Comparison of ENCODE assay signal across 1 cellular context in the genomic region with DNA sequence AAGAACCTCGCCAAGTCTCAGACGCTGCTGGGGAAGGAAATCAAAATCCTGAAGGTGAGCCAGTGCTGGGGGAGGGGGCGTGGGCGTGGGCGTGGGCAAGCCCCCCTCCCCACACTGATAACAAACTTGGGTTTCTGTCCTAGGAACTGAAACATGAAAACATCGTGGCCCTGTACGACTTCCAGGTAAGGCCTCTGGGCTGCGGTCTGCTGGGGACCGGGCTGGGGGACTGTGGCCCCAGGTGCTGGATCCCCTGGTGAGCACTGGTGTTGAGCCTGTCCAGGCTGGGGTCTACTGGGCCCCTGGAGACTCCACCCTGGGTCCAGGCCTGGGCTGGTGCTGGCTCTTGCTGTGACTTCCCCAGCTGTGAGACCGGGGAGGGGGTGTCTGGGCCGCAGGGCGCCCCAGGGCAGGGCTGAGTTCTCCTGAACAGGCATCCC.
TF ChIP-seq lines count a peak whose summit lies in the region.

No MANE protein-coding gene starts in this region.

TF ChIP-seq in GM12878, 131 proteins besides CTCF, POLR2A, EP300 and RAD21:
- no peak for TF ChIP-seq ZNF622 (IDR thresholded peaks at IDR 0.05)
- TF ChIP-seq PAX8 (IDR thresholded peaks at IDR 0.05): no peak
- TF ChIP-seq, protein P1, sequence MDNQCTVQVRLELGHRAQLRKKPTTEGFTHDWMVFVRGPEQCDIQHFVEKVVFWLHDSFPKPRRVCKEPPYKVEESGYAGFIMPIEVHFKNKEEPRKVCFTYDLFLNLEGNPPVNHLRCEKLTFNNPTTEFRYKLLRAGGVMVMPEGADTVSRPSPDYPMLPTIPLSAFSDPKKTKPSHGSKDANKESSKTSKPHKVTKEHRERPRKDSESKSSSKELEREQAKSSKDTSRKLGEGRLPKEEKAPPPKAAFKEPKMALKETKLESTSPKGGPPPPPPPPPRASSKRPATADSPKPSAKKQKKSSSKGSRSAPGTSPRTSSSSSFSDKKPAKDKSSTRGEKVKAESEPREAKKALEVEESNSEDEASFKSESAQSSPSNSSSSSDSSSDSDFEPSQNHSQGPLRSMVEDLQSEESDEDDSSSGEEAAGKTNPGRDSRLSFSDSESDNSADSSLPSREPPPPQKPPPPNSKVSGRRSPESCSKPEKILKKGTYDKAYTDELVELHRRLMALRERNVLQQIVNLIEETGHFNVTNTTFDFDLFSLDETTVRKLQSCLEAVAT (IDR thresholded peaks at IDR 0.05): no peak
- no peak for TF ChIP-seq TCF7 (IDR thresholded peaks at IDR 0.05; ENCODE audit: borderline replicate concordance)
- TF ChIP-seq MEF2B (IDR thresholded peaks at IDR 0.05; ENCODE audit: partially characterized antibody, poor library complexity, severe bottlenecking): peak; percentile 14
- TF ChIP-seq, protein P2, sequence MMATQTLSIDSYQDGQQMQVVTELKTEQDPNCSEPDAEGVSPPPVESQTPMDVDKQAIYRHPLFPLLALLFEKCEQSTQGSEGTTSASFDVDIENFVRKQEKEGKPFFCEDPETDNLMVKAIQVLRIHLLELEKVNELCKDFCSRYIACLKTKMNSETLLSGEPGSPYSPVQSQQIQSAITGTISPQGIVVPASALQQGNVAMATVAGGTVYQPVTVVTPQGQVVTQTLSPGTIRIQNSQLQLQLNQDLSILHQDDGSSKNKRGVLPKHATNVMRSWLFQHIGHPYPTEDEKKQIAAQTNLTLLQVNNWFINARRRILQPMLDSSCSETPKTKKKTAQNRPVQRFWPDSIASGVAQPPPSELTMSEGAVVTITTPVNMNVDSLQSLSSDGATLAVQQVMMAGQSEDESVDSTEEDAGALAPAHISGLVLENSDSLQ (IDR thresholded peaks at IDR 0.05): no peak
- TF ChIP-seq EGR1 (IDR thresholded peaks at IDR 0.05; ENCODE audit: borderline replicate concordance in 1 of 2, low read depth in 2 of 2, low read length in 2 of 2): peak in 1 of 2 experiments; percentile 58; a peak in 1 of 3 replicates
